Comparison of ENCODE assay signal across 18 cellular contexts in genomic region chr16:28125592-28125991, GRCh38.
A peak's percentile ranks its signal among the peaks of the same experiment; 100 is the strongest.
DNase-seq lines count a peak whose midpoint lies in the region; ATAC-seq and TF ChIP-seq lines count a peak whose summit lies in the region.
"Had no signal": no experiment of that assay in that cellular context is flagged by ENCODE, and none has a peak within 500 bp of the region (broad histone marks: within the 10 kb centered on the region; RNA-seq: fewer than 3 reads in every experiment).

No MANE protein-coding gene starts in this region.

- peaks cover 11% of the 10 kb centered on the region for H3K4me1 Mint-ChIP-seq in CD4-positive, alpha-beta T cell (ENCODE audit: low read depth)
- H3K4me1 Mint-ChIP-seq in endodermal cell (peaks cover 21% of the 10 kb centered on the region), progenitor cell of endocrine pancreas (ENCODE audit: low read depth) (no peaks in the 10 kb centered on the region)

- POLR2A ChIA-PET in CD4-positive, alpha-beta T cell (lab: Charles Lee) = no interaction called here
- POLR2A ChIA-PET in RWPE1 (lab: Yijun Ruan, JAX; ENCODE audit: low non-redundant PET) = no interaction called here

- H3K4me1 ChIP-seq in endodermal cell (ENCODE audit: control insufficient read depth, insufficient read depth, low read length) = peaks cover 16% of the 10 kb centered on the region
- no peaks in the 10 kb centered on the region for H3K4me1 ChIP-seq in BE2C
- H3K4me1 ChIP-seq: BLaER1 treated with 17β-estradiol and CSF1 and Interleukin-3, amounts not matched to agents 10 nM and 100 nM; Peyer's patch; SJSA1 had no signal

- H3K27ac ChIP-seq in CD4-positive, alpha-beta T cell (ENCODE audit: low read depth, low read length) = no peak overlapping the region
- H3K27ac ChIP-seq in RWPE1 (peak overlapping the region; percentile 7; the same call in 1 of the 2 replicates), endodermal cell (ENCODE audit: low read depth, low read length) (no peak overlapping the region)
- H3K27ac ChIP-seq: BLaER1 treated with 17β-estradiol and CSF1 and Interleukin-3, amounts not matched to agents 10 nM and 100 nM; Peyer's patch; SJSA1 had no signal

- no peak for TF ChIP-seq CTCF in CD4-positive, alpha-beta T cell (IDR thresholded peaks at IDR 0.05)
- TF ChIP-seq CTCF in RWPE1 (conservative IDR thresholded peaks at IDR 0.05; ENCODE audit: low read depth) (no peak), endodermal cell (conservative IDR thresholded peaks at IDR 0.05) (no peak), progenitor cell of endocrine pancreas (IDR thresholded peaks at IDR 0.05; ENCODE audit: unreplicated experiment) (no peak), BE2C (IDR thresholded peaks at IDR 0.05; ENCODE audit: low read depth, low read length) (no peak)

- intact Hi-C loops in CD4-positive, alpha-beta T cell (cut with DNase I, micrococcal nuclease) = no loop called here

- no peak overlapping the region for H3K4me3 Mint-ChIP-seq in CD4-positive, alpha-beta T cell
- H3K4me3 Mint-ChIP-seq in endodermal cell (no peak overlapping the region), progenitor cell of endocrine pancreas (ENCODE audit: low read depth) (no peak overlapping the region)
- H3K4me3 Mint-ChIP-seq: IgD-negative memory B cell had no signal

- H3K36me3 Mint-ChIP-seq in CD4-positive, alpha-beta T cell (ENCODE audit: low read depth) = peaks cover 99% of the 10 kb centered on the region
- H3K36me3 Mint-ChIP-seq in endodermal cell (ENCODE audit: low read depth) = peaks cover 61% of the 10 kb centered on the region
- peaks cover 15% of the 10 kb centered on the region for H3K36me3 Mint-ChIP-seq in progenitor cell of endocrine pancreas (ENCODE audit: insufficient read depth)

- peak overlapping the region; percentile 24 for H3K27ac Mint-ChIP-seq in CD4-positive, alpha-beta T cell
- H3K27ac Mint-ChIP-seq in endodermal cell (peak overlapping the region; percentile 4), progenitor cell of endocrine pancreas (peak overlapping the region; percentile 11)

- no peak for DNase-seq in CD4-positive, alpha-beta T cell
- DNase-seq in RWPE1 (ENCODE audit: low spot score) (no peak), endodermal cell (no peak), progenitor cell of endocrine pancreas (ENCODE audit: low spot score, unreplicated experiment) (no peak), AG08395 (ENCODE audit: low spot score) (no peak), islet precursor cell (no peak), BE2C (no peak)
- DNase-seq: Karpas-422, MV-4-11, NCI-H1105 treated with DMSO at 0.1 percent for 48 hours, NCI-H2029 treated with DMSO at 0.1 percent for 48 hours, NCI-H226, NCI-H524 treated with DMSO at 0.1 percent for 48 hours, NCI-H82, Peyer's patch had no signal

- H3K9me3 Mint-ChIP-seq in CD4-positive, alpha-beta T cell = no peaks in the 10 kb centered on the region
- H3K9me3 Mint-ChIP-seq in endodermal cell = no peaks in the 10 kb centered on the region
- H3K9me3 Mint-ChIP-seq in progenitor cell of endocrine pancreas (ENCODE audit: low read depth) = no peaks in the 10 kb centered on the region
- H3K9me3 Mint-ChIP-seq: IgD-negative memory B cell had no signal

- ATAC-seq in CD4-positive, alpha-beta T cell (ENCODE audit: poor library complexity) = no peak

- no peaks in the 10 kb centered on the region for H3K27me3 ChIP-seq in CD4-positive, alpha-beta T cell (ENCODE audit: control insufficient read depth, insufficient read depth, low read length)
- no peaks in the 10 kb centered on the region for H3K27me3 ChIP-seq in endodermal cell (ENCODE audit: control insufficient read depth, insufficient read depth, low read length, poor library complexity, severe bottlenecking)
- no peaks in the 10 kb centered on the region for H3K27me3 ChIP-seq in BE2C
- H3K27me3 ChIP-seq: BLaER1 treated with 17β-estradiol and CSF1 and Interleukin-3, amounts not matched to agents 10 nM and 100 nM; Peyer's patch had no signal

- H3K9me3 ChIP-seq in CD4-positive, alpha-beta T cell (ENCODE audit: control insufficient read depth, low read length) = no peaks in the 10 kb centered on the region
- H3K9me3 ChIP-seq in endodermal cell (ENCODE audit: control insufficient read depth, low read length) (no peaks in the 10 kb centered on the region), BE2C (no peaks in the 10 kb centered on the region)
- H3K9me3 ChIP-seq: BLaER1 treated with 17β-estradiol and CSF1 and Interleukin-3, amounts not matched to agents 10 nM and 100 nM; Peyer's patch; SJSA1 had no signal

- H3K4me3 ChIP-seq in endodermal cell (ENCODE audit: low read length) = no peak overlapping the region
- no peak overlapping the region for H3K4me3 ChIP-seq in BE2C (ENCODE audit: low read depth, low read length)
- H3K4me3 ChIP-seq: BLaER1 treated with 17β-estradiol and CSF1 and Interleukin-3, amounts not matched to agents 10 nM and 100 nM; Peyer's patch; SJSA1 had no signal

- 92 to 93% methylated on average over 16 of the region's 16 CpGs for WGBS in endodermal cell (ENCODE audit: insufficient coverage in 1 of 2, insufficient read length in 1 of 2), 2 experiments

- no peak overlapping the region for H3K9ac ChIP-seq in endodermal cell (ENCODE audit: extremely low read depth, low read length, poor library complexity, severe bottlenecking)
- H3K9ac ChIP-seq: BLaER1 treated with 17β-estradiol and CSF1 and Interleukin-3, amounts not matched to agents 10 nM and 100 nM had no signal

- H3K36me3 ChIP-seq in endodermal cell (ENCODE audit: control insufficient read depth, insufficient read depth, low read length) = peaks cover 73% of the 10 kb centered on the region
- peaks cover 93% of the 10 kb centered on the region for H3K36me3 ChIP-seq in BE2C

- CTCF ChIA-PET in CD4-positive, alpha-beta T cell (lab: Charles Lee) = no interaction called here
- CTCF ChIA-PET in RWPE1 (lab: Yijun Ruan, JAX) = no interaction called here

- H3K27me3 Mint-ChIP-seq in CD4-positive, alpha-beta T cell = no peaks in the 10 kb centered on the region
- H3K27me3 Mint-ChIP-seq in endodermal cell (ENCODE audit: insufficient read depth) (no peaks in the 10 kb centered on the region), progenitor cell of endocrine pancreas (no peaks in the 10 kb centered on the region)
- H3K27me3 Mint-ChIP-seq: IgD-negative memory B cell had no signal
